Comparison of ENCODE assay signal across 1 cellular context in the genomic region with DNA sequence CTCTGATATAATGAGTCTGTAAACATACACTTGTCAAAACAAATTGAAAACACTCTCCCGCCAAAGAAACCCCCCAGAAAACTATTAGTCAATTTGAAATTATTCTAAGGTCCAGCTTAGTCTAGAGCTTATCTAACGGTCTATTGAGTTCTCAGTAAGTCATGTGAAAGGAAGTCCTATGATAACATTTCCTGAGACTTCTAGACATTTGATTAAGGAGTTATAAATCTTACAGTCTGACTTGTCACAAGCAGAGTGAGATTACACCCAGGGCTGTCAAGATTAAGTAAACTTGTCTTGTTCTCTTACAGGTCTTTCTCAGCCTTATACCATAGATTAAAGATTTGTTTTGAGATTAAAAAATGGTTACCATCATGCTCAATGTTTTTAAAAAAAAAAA.
A peak's percentile ranks its signal among the peaks of the same experiment; 100 is the strongest.
TF ChIP-seq lines count a peak whose summit lies in the region.

No MANE protein-coding gene starts in this region.

TF ChIP-seq in K562, 482 proteins besides CTCF, POLR2A, EP300 and RAD21 (continued from another document and continues in another):
- TF ChIP-seq, protein P1, sequence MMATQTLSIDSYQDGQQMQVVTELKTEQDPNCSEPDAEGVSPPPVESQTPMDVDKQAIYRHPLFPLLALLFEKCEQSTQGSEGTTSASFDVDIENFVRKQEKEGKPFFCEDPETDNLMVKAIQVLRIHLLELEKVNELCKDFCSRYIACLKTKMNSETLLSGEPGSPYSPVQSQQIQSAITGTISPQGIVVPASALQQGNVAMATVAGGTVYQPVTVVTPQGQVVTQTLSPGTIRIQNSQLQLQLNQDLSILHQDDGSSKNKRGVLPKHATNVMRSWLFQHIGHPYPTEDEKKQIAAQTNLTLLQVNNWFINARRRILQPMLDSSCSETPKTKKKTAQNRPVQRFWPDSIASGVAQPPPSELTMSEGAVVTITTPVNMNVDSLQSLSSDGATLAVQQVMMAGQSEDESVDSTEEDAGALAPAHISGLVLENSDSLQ (IDR thresholded peaks at IDR 0.05), result peak; percentile 95
- TF ChIP-seq KDM1A (IDR thresholded peaks at IDR 0.05) (peak; percentile 52 to 54; a peak in 3 of 4 replicates), MECOM (CRISPR knock-in tag; IDR thresholded peaks at IDR 0.05) (0 out of 2 replicates have a peak, but pooled peaks have one; percentile 33), GATAD2B (IDR thresholded peaks at IDR 0.05; ENCODE audit: borderline replicate concordance) (peak; percentile 77), CHD4 (IDR thresholded peaks at IDR 0.05; ENCODE audit: insufficient read depth, insufficient replicate concordance, low read depth, low read length, poor library complexity, severe bottlenecking) (no peak), CREBBP (IDR thresholded peaks at IDR 0.05; ENCODE audit: low read depth, low read length) (no peak), ZNF143 (CRISPR knock-in tag; IDR thresholded peaks at IDR 0.05) (no peak), STAT5A (IDR thresholded peaks at IDR 0.05; ENCODE audit: borderline replicate concordance, low read length) (peak; percentile 36; the same call in 1 of the 2 replicates), RB1 (IDR thresholded peaks at IDR 0.05; ENCODE audit: low read depth) (no peak), PRPF4 (IDR thresholded peaks at IDR 0.05; ENCODE audit: insufficient read depth, low read depth, low read length, poor library complexity, severe bottlenecking) (no peak), ZNF76 (CRISPR knock-in tag; IDR thresholded peaks at IDR 0.05; ENCODE audit: borderline replicate concordance) (no peak), TEAD4 (IDR thresholded peaks at IDR 0.05; ENCODE audit: low read length) (peak; percentile 76), TEAD4 (CRISPR knock-in tag; IDR thresholded peaks at IDR 0.05; ENCODE audit: borderline replicate concordance) (no peak), ELF4 (CRISPR knock-in tag; IDR thresholded peaks at IDR 0.05) (no peak), KAT2B (IDR thresholded peaks at IDR 0.05; ENCODE audit: low read depth, low read length) (no peak), ZNF134 (CRISPR knock-in tag; conservative IDR thresholded peaks at IDR 0.05) (no peak), ILF3 (IDR thresholded peaks at IDR 0.05; ENCODE audit: borderline replicate concordance) (no peak), SMAD4 (CRISPR knock-in tag; conservative IDR thresholded peaks at IDR 0.05) (peak; percentile 79), DACH1 (IDR thresholded peaks at IDR 0.05; ENCODE audit: partially characterized antibody) (peak; percentile 31), NUFIP1 (IDR thresholded peaks at IDR 0.05; ENCODE audit: partially characterized antibody) (no peak), CBFA2T3 (IDR thresholded peaks at IDR 0.05) (peak; percentile 83), MEIS2 (IDR thresholded peaks at IDR 0.05; ENCODE audit: partially characterized antibody) (peak; percentile 99), HDAC3 (IDR thresholded peaks at IDR 0.05; ENCODE audit: borderline replicate concordance, partially characterized antibody) (peak; percentile 77), ATF7 (IDR thresholded peaks at IDR 0.05) (no peak), CBX8 (IDR thresholded peaks at IDR 0.05; ENCODE audit: borderline replicate concordance, extremely low read depth, low read depth, low read length, poor library complexity, severe bottlenecking) (no peak), RCOR1 (IDR thresholded peaks at IDR 0.05; ENCODE audit: borderline replicate concordance in 1 of 2, low read depth in 2 of 2, low read length in 2 of 2) (peak in 1 of 2 experiments; percentile 76; a peak in 2 of 4 replicates), CBFA2T2 (conservative IDR thresholded peaks at IDR 0.05) (peak; percentile 70), GTF2E2 (tag; IDR thresholded peaks at IDR 0.05) (0 out of 2 replicates have a peak, but pooled peaks have one; percentile 23), MAZ (CRISPR knock-in tag; conservative IDR thresholded peaks at IDR 0.05 in 1 of 2, IDR thresholded peaks at IDR 0.05 in 1 of 2) (no peak), FOSL1 (tag; conservative IDR thresholded peaks at IDR 0.05) (peak; percentile 49; the same call in 1 of the 2 replicates), CBX2 (IDR thresholded peaks at IDR 0.05; ENCODE audit: insufficient read depth, low read length, poor library complexity, severe bottlenecking) (no peak), SOX6 (IDR thresholded peaks at IDR 0.05) (peak; percentile 67), FOS (IDR thresholded peaks at IDR 0.05; ENCODE audit: extremely low read depth, insufficient read length) (no peak), PML (IDR thresholded peaks at IDR 0.05; ENCODE audit: low read length) (peak; percentile 30; the same call in 1 of the 2 replicates)
- TF ChIP-seq, protein P2, sequence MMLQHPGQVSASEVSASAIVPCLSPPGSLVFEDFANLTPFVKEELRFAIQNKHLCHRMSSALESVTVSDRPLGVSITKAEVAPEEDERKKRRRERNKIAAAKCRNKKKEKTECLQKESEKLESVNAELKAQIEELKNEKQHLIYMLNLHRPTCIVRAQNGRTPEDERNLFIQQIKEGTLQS (IDR thresholded peaks at IDR 0.05), result no peak
- TF ChIP-seq, protein P2 (CRISPR knock-in tag; conservative IDR thresholded peaks at IDR 0.05), result no peak
- TF ChIP-seq, protein P3, sequence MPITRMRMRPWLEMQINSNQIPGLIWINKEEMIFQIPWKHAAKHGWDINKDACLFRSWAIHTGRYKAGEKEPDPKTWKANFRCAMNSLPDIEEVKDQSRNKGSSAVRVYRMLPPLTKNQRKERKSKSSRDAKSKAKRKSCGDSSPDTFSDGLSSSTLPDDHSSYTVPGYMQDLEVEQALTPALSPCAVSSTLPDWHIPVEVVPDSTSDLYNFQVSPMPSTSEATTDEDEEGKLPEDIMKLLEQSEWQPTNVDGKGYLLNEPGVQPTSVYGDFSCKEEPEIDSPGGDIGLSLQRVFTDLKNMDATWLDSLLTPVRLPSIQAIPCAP (CRISPR knock-in tag; IDR thresholded peaks at IDR 0.05; ENCODE audit: borderline replicate concordance), result no peak
- TF ChIP-seq, protein P4, sequence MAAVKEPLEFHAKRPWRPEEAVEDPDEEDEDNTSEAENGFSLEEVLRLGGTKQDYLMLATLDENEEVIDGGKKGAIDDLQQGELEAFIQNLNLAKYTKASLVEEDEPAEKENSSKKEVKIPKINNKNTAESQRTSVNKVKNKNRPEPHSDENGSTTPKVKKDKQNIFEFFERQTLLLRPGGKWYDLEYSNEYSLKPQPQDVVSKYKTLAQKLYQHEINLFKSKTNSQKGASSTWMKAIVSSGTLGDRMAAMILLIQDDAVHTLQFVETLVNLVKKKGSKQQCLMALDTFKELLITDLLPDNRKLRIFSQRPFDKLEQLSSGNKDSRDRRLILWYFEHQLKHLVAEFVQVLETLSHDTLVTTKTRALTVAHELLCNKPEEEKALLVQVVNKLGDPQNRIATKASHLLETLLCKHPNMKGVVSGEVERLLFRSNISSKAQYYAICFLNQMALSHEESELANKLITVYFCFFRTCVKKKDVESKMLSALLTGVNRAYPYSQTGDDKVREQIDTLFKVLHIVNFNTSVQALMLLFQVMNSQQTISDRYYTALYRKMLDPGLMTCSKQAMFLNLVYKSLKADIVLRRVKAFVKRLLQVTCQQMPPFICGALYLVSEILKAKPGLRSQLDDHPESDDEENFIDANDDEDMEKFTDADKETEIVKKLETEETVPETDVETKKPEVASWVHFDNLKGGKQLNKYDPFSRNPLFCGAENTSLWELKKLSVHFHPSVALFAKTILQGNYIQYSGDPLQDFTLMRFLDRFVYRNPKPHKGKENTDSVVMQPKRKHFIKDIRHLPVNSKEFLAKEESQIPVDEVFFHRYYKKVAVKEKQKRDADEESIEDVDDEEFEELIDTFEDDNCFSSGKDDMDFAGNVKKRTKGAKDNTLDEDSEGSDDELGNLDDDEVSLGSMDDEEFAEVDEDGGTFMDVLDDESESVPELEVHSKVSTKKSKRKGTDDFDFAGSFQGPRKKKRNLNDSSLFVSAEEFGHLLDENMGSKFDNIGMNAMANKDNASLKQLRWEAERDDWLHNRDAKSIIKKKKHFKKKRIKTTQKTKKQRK (IDR thresholded peaks at IDR 0.05; ENCODE audit: borderline replicate concordance, low read depth, low read length), result no peak
- TF ChIP-seq, protein P5, sequence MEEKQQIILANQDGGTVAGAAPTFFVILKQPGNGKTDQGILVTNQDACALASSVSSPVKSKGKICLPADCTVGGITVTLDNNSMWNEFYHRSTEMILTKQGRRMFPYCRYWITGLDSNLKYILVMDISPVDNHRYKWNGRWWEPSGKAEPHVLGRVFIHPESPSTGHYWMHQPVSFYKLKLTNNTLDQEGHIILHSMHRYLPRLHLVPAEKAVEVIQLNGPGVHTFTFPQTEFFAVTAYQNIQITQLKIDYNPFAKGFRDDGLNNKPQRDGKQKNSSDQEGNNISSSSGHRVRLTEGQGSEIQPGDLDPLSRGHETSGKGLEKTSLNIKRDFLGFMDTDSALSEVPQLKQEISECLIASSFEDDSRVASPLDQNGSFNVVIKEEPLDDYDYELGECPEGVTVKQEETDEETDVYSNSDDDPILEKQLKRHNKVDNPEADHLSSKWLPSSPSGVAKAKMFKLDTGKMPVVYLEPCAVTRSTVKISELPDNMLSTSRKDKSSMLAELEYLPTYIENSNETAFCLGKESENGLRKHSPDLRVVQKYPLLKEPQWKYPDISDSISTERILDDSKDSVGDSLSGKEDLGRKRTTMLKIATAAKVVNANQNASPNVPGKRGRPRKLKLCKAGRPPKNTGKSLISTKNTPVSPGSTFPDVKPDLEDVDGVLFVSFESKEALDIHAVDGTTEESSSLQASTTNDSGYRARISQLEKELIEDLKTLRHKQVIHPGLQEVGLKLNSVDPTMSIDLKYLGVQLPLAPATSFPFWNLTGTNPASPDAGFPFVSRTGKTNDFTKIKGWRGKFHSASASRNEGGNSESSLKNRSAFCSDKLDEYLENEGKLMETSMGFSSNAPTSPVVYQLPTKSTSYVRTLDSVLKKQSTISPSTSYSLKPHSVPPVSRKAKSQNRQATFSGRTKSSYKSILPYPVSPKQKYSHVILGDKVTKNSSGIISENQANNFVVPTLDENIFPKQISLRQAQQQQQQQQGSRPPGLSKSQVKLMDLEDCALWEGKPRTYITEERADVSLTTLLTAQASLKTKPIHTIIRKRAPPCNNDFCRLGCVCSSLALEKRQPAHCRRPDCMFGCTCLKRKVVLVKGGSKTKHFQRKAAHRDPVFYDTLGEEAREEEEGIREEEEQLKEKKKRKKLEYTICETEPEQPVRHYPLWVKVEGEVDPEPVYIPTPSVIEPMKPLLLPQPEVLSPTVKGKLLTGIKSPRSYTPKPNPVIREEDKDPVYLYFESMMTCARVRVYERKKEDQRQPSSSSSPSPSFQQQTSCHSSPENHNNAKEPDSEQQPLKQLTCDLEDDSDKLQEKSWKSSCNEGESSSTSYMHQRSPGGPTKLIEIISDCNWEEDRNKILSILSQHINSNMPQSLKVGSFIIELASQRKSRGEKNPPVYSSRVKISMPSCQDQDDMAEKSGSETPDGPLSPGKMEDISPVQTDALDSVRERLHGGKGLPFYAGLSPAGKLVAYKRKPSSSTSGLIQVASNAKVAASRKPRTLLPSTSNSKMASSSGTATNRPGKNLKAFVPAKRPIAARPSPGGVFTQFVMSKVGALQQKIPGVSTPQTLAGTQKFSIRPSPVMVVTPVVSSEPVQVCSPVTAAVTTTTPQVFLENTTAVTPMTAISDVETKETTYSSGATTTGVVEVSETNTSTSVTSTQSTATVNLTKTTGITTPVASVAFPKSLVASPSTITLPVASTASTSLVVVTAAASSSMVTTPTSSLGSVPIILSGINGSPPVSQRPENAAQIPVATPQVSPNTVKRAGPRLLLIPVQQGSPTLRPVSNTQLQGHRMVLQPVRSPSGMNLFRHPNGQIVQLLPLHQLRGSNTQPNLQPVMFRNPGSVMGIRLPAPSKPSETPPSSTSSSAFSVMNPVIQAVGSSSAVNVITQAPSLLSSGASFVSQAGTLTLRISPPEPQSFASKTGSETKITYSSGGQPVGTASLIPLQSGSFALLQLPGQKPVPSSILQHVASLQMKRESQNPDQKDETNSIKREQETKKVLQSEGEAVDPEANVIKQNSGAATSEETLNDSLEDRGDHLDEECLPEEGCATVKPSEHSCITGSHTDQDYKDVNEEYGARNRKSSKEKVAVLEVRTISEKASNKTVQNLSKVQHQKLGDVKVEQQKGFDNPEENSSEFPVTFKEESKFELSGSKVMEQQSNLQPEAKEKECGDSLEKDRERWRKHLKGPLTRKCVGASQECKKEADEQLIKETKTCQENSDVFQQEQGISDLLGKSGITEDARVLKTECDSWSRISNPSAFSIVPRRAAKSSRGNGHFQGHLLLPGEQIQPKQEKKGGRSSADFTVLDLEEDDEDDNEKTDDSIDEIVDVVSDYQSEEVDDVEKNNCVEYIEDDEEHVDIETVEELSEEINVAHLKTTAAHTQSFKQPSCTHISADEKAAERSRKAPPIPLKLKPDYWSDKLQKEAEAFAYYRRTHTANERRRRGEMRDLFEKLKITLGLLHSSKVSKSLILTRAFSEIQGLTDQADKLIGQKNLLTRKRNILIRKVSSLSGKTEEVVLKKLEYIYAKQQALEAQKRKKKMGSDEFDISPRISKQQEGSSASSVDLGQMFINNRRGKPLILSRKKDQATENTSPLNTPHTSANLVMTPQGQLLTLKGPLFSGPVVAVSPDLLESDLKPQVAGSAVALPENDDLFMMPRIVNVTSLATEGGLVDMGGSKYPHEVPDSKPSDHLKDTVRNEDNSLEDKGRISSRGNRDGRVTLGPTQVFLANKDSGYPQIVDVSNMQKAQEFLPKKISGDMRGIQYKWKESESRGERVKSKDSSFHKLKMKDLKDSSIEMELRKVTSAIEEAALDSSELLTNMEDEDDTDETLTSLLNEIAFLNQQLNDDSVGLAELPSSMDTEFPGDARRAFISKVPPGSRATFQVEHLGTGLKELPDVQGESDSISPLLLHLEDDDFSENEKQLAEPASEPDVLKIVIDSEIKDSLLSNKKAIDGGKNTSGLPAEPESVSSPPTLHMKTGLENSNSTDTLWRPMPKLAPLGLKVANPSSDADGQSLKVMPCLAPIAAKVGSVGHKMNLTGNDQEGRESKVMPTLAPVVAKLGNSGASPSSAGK (IDR thresholded peaks at IDR 0.05), result no peak
- TF ChIP-seq, protein P6, sequence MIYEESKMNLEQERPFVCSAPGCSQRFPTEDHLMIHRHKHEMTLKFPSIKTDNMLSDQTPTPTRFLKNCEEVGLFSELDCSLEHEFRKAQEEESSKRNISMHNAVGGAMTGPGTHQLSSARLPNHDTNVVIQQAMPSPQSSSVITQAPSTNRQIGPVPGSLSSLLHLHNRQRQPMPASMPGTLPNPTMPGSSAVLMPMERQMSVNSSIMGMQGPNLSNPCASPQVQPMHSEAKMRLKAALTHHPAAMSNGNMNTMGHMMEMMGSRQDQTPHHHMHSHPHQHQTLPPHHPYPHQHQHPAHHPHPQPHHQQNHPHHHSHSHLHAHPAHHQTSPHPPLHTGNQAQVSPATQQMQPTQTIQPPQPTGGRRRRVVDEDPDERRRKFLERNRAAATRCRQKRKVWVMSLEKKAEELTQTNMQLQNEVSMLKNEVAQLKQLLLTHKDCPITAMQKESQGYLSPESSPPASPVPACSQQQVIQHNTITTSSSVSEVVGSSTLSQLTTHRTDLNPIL (CRISPR knock-in tag; IDR thresholded peaks at IDR 0.05), result no peak
- TF ChIP-seq, protein P7, sequence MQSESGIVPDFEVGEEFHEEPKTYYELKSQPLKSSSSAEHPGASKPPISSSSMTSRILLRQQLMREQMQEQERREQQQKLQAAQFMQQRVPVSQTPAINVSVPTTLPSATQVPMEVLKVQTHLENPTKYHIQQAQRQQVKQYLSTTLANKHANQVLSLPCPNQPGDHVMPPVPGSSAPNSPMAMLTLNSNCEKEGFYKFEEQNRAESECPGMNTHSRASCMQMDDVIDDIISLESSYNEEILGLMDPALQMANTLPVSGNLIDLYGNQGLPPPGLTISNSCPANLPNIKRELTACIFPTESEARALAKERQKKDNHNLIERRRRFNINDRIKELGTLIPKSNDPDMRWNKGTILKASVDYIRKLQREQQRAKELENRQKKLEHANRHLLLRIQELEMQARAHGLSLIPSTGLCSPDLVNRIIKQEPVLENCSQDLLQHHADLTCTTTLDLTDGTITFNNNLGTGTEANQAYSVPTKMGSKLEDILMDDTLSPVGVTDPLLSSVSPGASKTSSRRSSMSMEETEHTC (IDR thresholded peaks at IDR 0.05), result peak; percentile 68
